Comparison of ENCODE assay signal across 10 cellular contexts in the genomic region with DNA sequence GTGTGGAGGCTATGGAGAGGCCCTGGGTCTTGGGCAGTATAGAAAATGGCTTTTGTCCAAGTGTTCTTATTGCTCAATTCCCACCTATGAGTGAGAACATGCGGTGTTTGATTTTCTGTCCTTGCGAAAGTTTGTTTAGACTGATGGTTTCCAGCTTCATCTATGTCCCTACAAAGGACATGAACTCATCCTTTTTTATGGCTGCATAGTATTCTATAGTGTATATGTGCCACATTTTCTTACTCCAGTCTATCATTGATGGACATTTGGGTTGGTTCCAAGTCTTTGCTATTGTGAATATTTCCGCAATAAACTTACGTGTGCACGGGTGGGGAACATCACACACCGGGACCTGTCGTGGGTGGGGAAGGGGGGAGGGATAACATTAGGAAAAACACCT. TPM values are rescaled to one million over a fixed set of nuclear protein-coding genes. Genes with fewer than 3 reads are reported as not detected.
DNase-seq lines count a peak whose midpoint lies in the region; ATAC-seq and TF ChIP-seq lines count a peak whose summit lies in the region.
"Not testable (repeated sequence)": the region's sequence is repeated elsewhere in the genome, so short reads cannot be mapped to it uniquely, and the experiment has no call there.
"Had no signal": no experiment of that assay in that cellular context is flagged by ENCODE, and none has a peak within 500 bp of the region (broad histone marks: within the 10 kb centered on the region; RNA-seq: fewer than 3 reads in every experiment).

No MANE protein-coding gene starts in this region.

- WGBS in suprapubic skin = 68% methylated on average over 7 of the region's 7 CpGs

- not testable (repeated sequence) for H3K9me3 ChIP-seq in CD4-positive, CD25-positive, alpha-beta regulatory T cell (ENCODE audit: control insufficient read depth in 2 of 2, low read length in 2 of 2); HEK293 (ENCODE audit: control insufficient read depth, insufficient read depth, low read depth, low read length); OCI-LY3 (ENCODE audit: insufficient read depth, low read length); naive thymus-derived CD4-positive, alpha-beta T cell (ENCODE audit: control insufficient read depth in 2 of 3, low read length in 3 of 3); suprapubic skin

- CTCF ChIA-PET in HEK293 (lab: Yijun Ruan, JAX); activated CD4-positive, alpha-beta memory T cell treated with anti-CD3 and anti-CD28 coated beads for 36 hours (lab: Charles Lee); activated naive CD4-positive, alpha-beta T cell treated with anti-CD3 and anti-CD28 coated beads, Interleukin-2, amount 10 ng/mL, durations not matched to agents 7 days and 5 days (lab: Charles Lee); naive thymus-derived CD4-positive, alpha-beta T cell (lab: Charles Lee): not testable (repeated sequence)
- CTCF ChIA-PET in MCF 10A (lab: Yijun Ruan, JAX) = interaction anchor here (1.1 to 1.6 kb wide), 3 partner anchors 107 to 118 kb away, joined by 3 to 4 read pairs (median 4); no protein-coding TSS in a partner anchor

- peaks cover 0 to 12% (median 2%) of the 10 kb centered on the region in 7 donors for H3K9me3 Mint-ChIP-seq in CD4-positive, CD25-positive, alpha-beta regulatory T cell
- H3K9me3 Mint-ChIP-seq in activated CD4-positive, alpha-beta memory T cell treated with anti-CD3 and anti-CD28 coated beads for 36 hours; activated naive CD4-positive, alpha-beta T cell treated with anti-CD3 and anti-CD28 coated beads, Interleukin-2, amount 10 ng/mL, durations not matched to agents 7 days and 5 days; MCF 10A (ENCODE audit: unreplicated experiment): not testable (repeated sequence)
- peaks cover 0 to 11% (median 0%) of the 10 kb centered on the region in 11 donors for H3K9me3 Mint-ChIP-seq in naive thymus-derived CD4-positive, alpha-beta T cell

- not testable (repeated sequence) for H3K27me3 ChIP-seq in CD4-positive, CD25-positive, alpha-beta regulatory T cell (ENCODE audit: control insufficient read depth, insufficient read depth, low read length); OCI-LY3 (ENCODE audit: low read depth, low read length); naive thymus-derived CD4-positive, alpha-beta T cell (ENCODE audit: control insufficient read depth in 2 of 2, insufficient read depth in 2 of 2, low read length in 2 of 2); suprapubic skin

- H3K4me1 ChIP-seq in CD4-positive, CD25-positive, alpha-beta regulatory T cell (ENCODE audit: control insufficient read depth, insufficient read depth, low read length, poor library complexity, severe bottlenecking); HEK293 (ENCODE audit: control insufficient read depth, insufficient read depth, low read length); suprapubic skin: not testable (repeated sequence)
- peaks cover 13% of the 10 kb centered on the region for H3K4me1 ChIP-seq in OCI-LY3 (ENCODE audit: low read length)
- peaks cover 10 to 14% of the 10 kb centered on the region in 2 donors for H3K4me1 ChIP-seq in naive thymus-derived CD4-positive, alpha-beta T cell (ENCODE audit: control insufficient read depth in 2 of 2, insufficient read depth in 2 of 2, low read length in 2 of 2)

- H3K36me3 Mint-ChIP-seq in CD4-positive, CD25-positive, alpha-beta regulatory T cell; activated CD4-positive, alpha-beta memory T cell treated with anti-CD3 and anti-CD28 coated beads for 36 hours; activated naive CD4-positive, alpha-beta T cell treated with anti-CD3 and anti-CD28 coated beads, Interleukin-2, amount 10 ng/mL, durations not matched to agents 7 days and 5 days; MCF 10A (ENCODE audit: insufficient read depth, unreplicated experiment); naive thymus-derived CD4-positive, alpha-beta T cell: not testable (repeated sequence)

- ATAC-seq in CD4-positive, CD25-positive, alpha-beta regulatory T cell (ENCODE audit: low read depth in 2 of 2); naive thymus-derived CD4-positive, alpha-beta T cell: not testable (repeated sequence)

- H3K9ac ChIP-seq in OCI-LY3 (ENCODE audit: low read length) = 0 out of 2 replicates have a peak overlapping the region, but pooled peaks have one; percentile 56

- not testable (repeated sequence) for H3K79me2 ChIP-seq in OCI-LY3 (ENCODE audit: low read length)

- H3K4me1 Mint-ChIP-seq in CD4-positive, CD25-positive, alpha-beta regulatory T cell = peaks cover 9 to 37% (median 19%) of the 10 kb centered on the region in 4 donors
- peaks cover 35% of the 10 kb centered on the region for H3K4me1 Mint-ChIP-seq in activated CD4-positive, alpha-beta memory T cell treated with anti-CD3 and anti-CD28 coated beads for 36 hours (ENCODE audit: low read depth)
- H3K4me1 Mint-ChIP-seq in activated naive CD4-positive, alpha-beta T cell treated with anti-CD3 and anti-CD28 coated beads, Interleukin-2, amount 10 ng/mL, durations not matched to agents 7 days and 5 days = peaks cover 40% of the 10 kb centered on the region
- not testable (repeated sequence) for H3K4me1 Mint-ChIP-seq in MCF 10A (ENCODE audit: insufficient read depth, unreplicated experiment)
- H3K4me1 Mint-ChIP-seq in naive thymus-derived CD4-positive, alpha-beta T cell = peaks cover 6 to 43% (median 37%) of the 10 kb centered on the region in 7 donors

- H3K4me3 ChIP-seq in CD4-positive, CD25-positive, alpha-beta regulatory T cell (ENCODE audit: low read depth, low read length); HEK293 (ENCODE audit: low read depth, low read length); naive thymus-derived CD4-positive, alpha-beta T cell (ENCODE audit: low read length); suprapubic skin: not testable (repeated sequence)
- peak overlapping the region; percentile 81 for H3K4me3 ChIP-seq in OCI-LY3 (ENCODE audit: low read length)

- H3K27me3 Mint-ChIP-seq in CD4-positive, CD25-positive, alpha-beta regulatory T cell = peaks cover 40% of the 10 kb centered on the region
- not testable (repeated sequence) for H3K27me3 Mint-ChIP-seq in activated CD4-positive, alpha-beta memory T cell treated with anti-CD3 and anti-CD28 coated beads for 36 hours; MCF 10A (ENCODE audit: insufficient read depth, unreplicated experiment)
- peaks cover 26% of the 10 kb centered on the region for H3K27me3 Mint-ChIP-seq in activated naive CD4-positive, alpha-beta T cell treated with anti-CD3 and anti-CD28 coated beads, Interleukin-2, amount 10 ng/mL, durations not matched to agents 7 days and 5 days
- H3K27me3 Mint-ChIP-seq in naive thymus-derived CD4-positive, alpha-beta T cell = peaks cover 0 to 11% (median 0%) of the 10 kb centered on the region in 5 donors

- H2AFZ ChIP-seq in OCI-LY3 (ENCODE audit: low read depth, low read length) = not testable (repeated sequence)

- H3K36me3 ChIP-seq in CD4-positive, CD25-positive, alpha-beta regulatory T cell (ENCODE audit: control insufficient read depth, insufficient read depth, low read length); HEK293 (ENCODE audit: control insufficient read depth in 2 of 2, insufficient read depth in 1 of 2, low read length in 2 of 2); OCI-LY3 (replicated peaks; ENCODE audit: low read depth, low read length); naive thymus-derived CD4-positive, alpha-beta T cell (ENCODE audit: control insufficient read depth in 2 of 3, insufficient read depth in 3 of 3, low read length in 3 of 3); suprapubic skin: not testable (repeated sequence)

- not testable (repeated sequence) for H4K20me1 ChIP-seq in OCI-LY3 (ENCODE audit: insufficient read depth, low read length)

- H3K27ac Mint-ChIP-seq in CD4-positive, CD25-positive, alpha-beta regulatory T cell; activated CD4-positive, alpha-beta memory T cell treated with anti-CD3 and anti-CD28 coated beads for 36 hours; activated naive CD4-positive, alpha-beta T cell treated with anti-CD3 and anti-CD28 coated beads, Interleukin-2, amount 10 ng/mL, durations not matched to agents 7 days and 5 days; MCF 10A (ENCODE audit: low read depth, unreplicated experiment): not testable (repeated sequence)
- H3K27ac Mint-ChIP-seq in naive thymus-derived CD4-positive, alpha-beta T cell = peak overlapping the region in 3 of 9 donors; percentile 43 to 77 (median 46)

- intact Hi-C loops in activated CD4-positive, alpha-beta memory T cell treated with anti-CD3 and anti-CD28 coated beads for 36 hours (cut with micrococcal nuclease); MCF 10A (cut with micrococcal nuclease); naive thymus-derived CD4-positive, alpha-beta T cell (cut with micrococcal nuclease): not testable (repeated sequence)

- H3K4me3 Mint-ChIP-seq in CD4-positive, CD25-positive, alpha-beta regulatory T cell = peak overlapping the region in 3 of 4 donors; percentile 41 to 69 (median 47)
- H3K4me3 Mint-ChIP-seq in activated CD4-positive, alpha-beta memory T cell treated with anti-CD3 and anti-CD28 coated beads for 36 hours = peak overlapping the region; percentile 98
- peak overlapping the region; percentile 41 for H3K4me3 Mint-ChIP-seq in activated naive CD4-positive, alpha-beta T cell treated with anti-CD3 and anti-CD28 coated beads, Interleukin-2, amount 10 ng/mL, durations not matched to agents 7 days and 5 days
- H3K4me3 Mint-ChIP-seq in MCF 10A (ENCODE audit: unreplicated experiment) = peak overlapping the region; percentile 90
- peak overlapping the region in 7 of 10 donors; percentile 29 to 100 (median 93) for H3K4me3 Mint-ChIP-seq in naive thymus-derived CD4-positive, alpha-beta T cell

- BruUV-seq in MCF 10A (replicated peaks; lab: Mats Ljungman, UMichigan) = not testable (repeated sequence)

- H3K27ac ChIP-seq in CD4-positive, CD25-positive, alpha-beta regulatory T cell (ENCODE audit: insufficient read depth, low read length, poor library complexity, severe bottlenecking); HEK293 (ENCODE audit: extremely low read depth, low read depth, low read length); OCI-LY3 (ENCODE audit: low read length); naive thymus-derived CD4-positive, alpha-beta T cell (ENCODE audit: low read depth, low read length): not testable (repeated sequence)
- H3K27ac ChIP-seq in suprapubic skin = peak overlapping the region; percentile 60

- POLR2A ChIA-PET in HEK293 (lab: Yijun Ruan, JAX); activated CD4-positive, alpha-beta memory T cell treated with anti-CD3 and anti-CD28 coated beads for 36 hours (lab: Charles Lee): not testable (repeated sequence)
- POLR2A ChIA-PET in MCF 10A (lab: Yijun Ruan, JAX) = interaction anchor here (1.4 to 3.1 kb wide), 5 partner anchors 8 to 230 kb away, joined by 3 to 22 read pairs (median 11); partner anchors contain the start of gene HSPA6
- POLR2A ChIA-PET in naive thymus-derived CD4-positive, alpha-beta T cell (lab: Charles Lee) = interaction anchor here (1.5 to 1.9 kb wide), 2 partner anchors 106 to 128 kb away, joined by 3 to 10 read pairs; no protein-coding TSS in a partner anchor

- H3K4me2 ChIP-seq in OCI-LY3 (ENCODE audit: low read length) = peak overlapping the region; percentile 86

- not testable (repeated sequence) for TF ChIP-seq POLR2A in suprapubic skin (IDR thresholded peaks at IDR 0.05)

- DNase-seq in CD4-positive, CD25-positive, alpha-beta regulatory T cell; activated CD4-positive, alpha-beta memory T cell treated with anti-CD3 and anti-CD28 coated beads for 36 hours; activated naive CD4-positive, alpha-beta T cell treated with anti-CD3 and anti-CD28 coated beads, Interleukin-2, amount 10 ng/mL, durations not matched to agents 7 days and 5 days; naive thymus-derived CD4-positive, alpha-beta T cell; suprapubic skin (ENCODE audit: low spot score in 2 of 2): not testable (repeated sequence)
- peak; percentile 62 for DNase-seq in MCF 10A (ENCODE audit: unreplicated experiment)

- not testable (repeated sequence) for TF ChIP-seq CTCF in HEK293 (tag by site-specific recombination; IDR thresholded peaks at IDR 0.05); OCI-LY3 (IDR thresholded peaks at IDR 0.05; ENCODE audit: low read depth, low read length); MCF 10A (IDR thresholded peaks at IDR 0.05; ENCODE audit: unreplicated experiment); suprapubic skin (IDR thresholded peaks at IDR 0.05)

- TF ChIP-seq EP300 in suprapubic skin (IDR thresholded peaks at IDR 0.05) = not testable (repeated sequence)

RNA-seq across cellular contexts. Expression of gene FCGR3B, which starts 10.6 kb away (rescaled TPM):
- total RNA-seq in CD4-positive, CD25-positive, alpha-beta regulatory T cell = not detected
- not detected for polyA plus RNA-seq in CD4-positive, CD25-positive, alpha-beta regulatory T cell
- not detected for total RNA-seq in activated CD4-positive, alpha-beta memory T cell treated with anti-CD3 and anti-CD28 coated beads for 36 hours
- not detected in 2 replicates for total RNA-seq in MCF 10A (2022)
- 1 to 10 TPM in 1 of 5 experiments, under 1 TPM in 1, not detected in 3; 0.85 to 4.1 TPM for total RNA-seq in naive thymus-derived CD4-positive, alpha-beta T cell
- polyA plus RNA-seq in naive thymus-derived CD4-positive, alpha-beta T cell = not detected
- 10 to 100 TPM in 1 of 4 donors, 1 to 10 TPM in 2, under 1 TPM in 1; 0.97 to 10.4 (median 1.8) TPM for total RNA-seq in suprapubic skin
- total RNA-seq: Daoy, LHCN-M2 had no signal

RNA-seq across cellular contexts. Expression of gene FCGR2B, which starts 42.5 kb away (rescaled TPM):
- 1.2 TPM for total RNA-seq in CD4-positive, CD25-positive, alpha-beta regulatory T cell
- polyA plus RNA-seq in CD4-positive, CD25-positive, alpha-beta regulatory T cell = under 1 TPM in 2 of 4 donors, not detected in 2; 0.16 to 0.53 TPM
- total RNA-seq in activated CD4-positive, alpha-beta memory T cell treated with anti-CD3 and anti-CD28 coated beads for 36 hours = not detected
- total RNA-seq in MCF 10A (2022) = not detected in 2 replicates
- total RNA-seq in naive thymus-derived CD4-positive, alpha-beta T cell = 10 to 100 TPM in 1 of 5 experiments, 1 to 10 TPM in 3, not detected in 1; 2.2 to 13.9 (median 5.2) TPM
- polyA plus RNA-seq in naive thymus-derived CD4-positive, alpha-beta T cell = under 1 TPM in 1 of 2 donors, not detected in 1; 0.24 TPM
- total RNA-seq in suprapubic skin = 1 to 10 TPM; 5.3 to 9.1 (median 6.0) TPM
- total RNA-seq: Daoy, LHCN-M2 had no signal

Comparison
In these comparisons a context has a peak if more than half of its experiments do, and no peak if none do; other contexts are left out.
1. H3K4me3 Mint-ChIP-seq: peak in every context shown above with its lines; median percentile 98 in activated CD4-positive, alpha-beta memory T cell treated with anti-CD3 and anti-CD28 coated beads for 36 hours; 93 in naive thymus-derived CD4-positive, alpha-beta T cell; 90 in MCF 10A; 47 in CD4-positive, CD25-positive, alpha-beta regulatory T cell; 41 in activated naive CD4-positive, alpha-beta T cell treated with anti-CD3 and anti-CD28 coated beads, Interleukin-2, amount 10 ng/mL, durations not matched to agents 7 days and 5 days.